Comparison of ENCODE assay signal across 28 cellular contexts in genomic region chr13:51152713-51153112, GRCh38. TPM values are rescaled to one million over a fixed set of nuclear protein-coding genes. Genes with fewer than 3 reads are reported as not detected.
DNase-seq lines count a peak whose midpoint lies in the region; ATAC-seq, FAIRE-seq and TF ChIP-seq lines count a peak whose summit lies in the region.
"Had no signal": no experiment of that assay in that cellular context is flagged by ENCODE, and none has a peak within 500 bp of the region (broad histone marks: within the 10 kb centered on the region; RNA-seq: fewer than 3 reads in every experiment).

No MANE protein-coding gene starts in this region.

- H3K27ac ChIP-seq in astrocyte (ENCODE audit: low read depth, low read length) (no peak overlapping the region), right lobe of liver (no peak overlapping the region), neural progenitor cell (no peak overlapping the region)
- H3K27ac ChIP-seq in CD4-positive, alpha-beta T cell (ENCODE audit: low read depth, low read length) = no peak overlapping the region
- H3K27ac ChIP-seq: esophagus squamous epithelium, SK-N-MC, upper lobe of left lung had no signal

- H3K36me3 Mint-ChIP-seq in astrocyte (ENCODE audit: low read depth, unreplicated experiment) = no peaks in the 10 kb centered on the region
- H3K36me3 Mint-ChIP-seq in CD4-positive, alpha-beta T cell (ENCODE audit: low read depth) = no peaks in the 10 kb centered on the region
- no peaks in the 10 kb centered on the region for H3K36me3 Mint-ChIP-seq in neural progenitor cell
- H3K36me3 Mint-ChIP-seq: activated naive CD4-positive, alpha-beta T cell treated with anti-CD3 and anti-CD28 coated beads, Interleukin-2, amount 50 U/mL, for 24 hours; mesothelial cell of epicardium had no signal

- H3K9me3 Mint-ChIP-seq in astrocyte (ENCODE audit: unreplicated experiment) (peaks cover 2% of the 10 kb centered on the region), neural progenitor cell (no peaks in the 10 kb centered on the region)
- H3K9me3 Mint-ChIP-seq in CD4-positive, alpha-beta T cell = no peaks in the 10 kb centered on the region
- H3K9me3 Mint-ChIP-seq: activated CD8-positive, alpha-beta T cell treated with anti-CD3 and anti-CD28 coated beads for 36 hours; activated naive CD4-positive, alpha-beta T cell treated with anti-CD3 and anti-CD28 coated beads, Interleukin-2, amount 50 U/mL, for 24 hours; activated T-cell treated with anti-CD3 and anti-CD28 coated beads, Interleukin-2, amount 50 U/mL, for 24 hours; mesothelial cell of epicardium; nephron; stimulated activated naive CD8-positive, alpha-beta T cell treated with anti-CD3 and anti-CD28 coated beads, Interleukin-15, Interleukin-2, amounts not matched to agents 100 ng/mL and 50 ng/mL, for 24 hours had no signal

- H3K27ac Mint-ChIP-seq in astrocyte (ENCODE audit: unreplicated experiment) (peak overlapping the region; percentile 66), neural progenitor cell (no peak overlapping the region)
- H3K27ac Mint-ChIP-seq in CD4-positive, alpha-beta T cell = no peak overlapping the region
- H3K27ac Mint-ChIP-seq: activated CD8-positive, alpha-beta T cell treated with anti-CD3 and anti-CD28 coated beads for 36 hours; activated naive CD4-positive, alpha-beta T cell treated with anti-CD3 and anti-CD28 coated beads, Interleukin-2, amount 50 U/mL, for 24 hours; mesothelial cell of epicardium; nephron; stimulated activated naive CD8-positive, alpha-beta T cell treated with anti-CD3 and anti-CD28 coated beads, Interleukin-15, Interleukin-2, amounts not matched to agents 100 ng/mL and 50 ng/mL, for 24 hours had no signal

- H3K79me2 ChIP-seq in astrocyte (ENCODE audit: insufficient read depth, low read length) (no peaks in the 10 kb centered on the region), neural progenitor cell (ENCODE audit: low read depth) (no peaks in the 10 kb centered on the region)

- H3K4me3 ChIP-seq in MG63 = no peak overlapping the region
- H3K4me3 ChIP-seq in astrocyte (ENCODE audit: insufficient read depth, low read depth, low read length) = no peak overlapping the region
- H3K4me3 ChIP-seq in right lobe of liver = no peak overlapping the region
- no peak overlapping the region for H3K4me3 ChIP-seq in neural progenitor cell
- H3K4me3 ChIP-seq: esophagus squamous epithelium, SK-N-MC, upper lobe of left lung had no signal

- no peaks in the 10 kb centered on the region for H3K36me3 ChIP-seq in MG63
- H3K36me3 ChIP-seq in astrocyte (ENCODE audit: insufficient read depth, low read length) = no peaks in the 10 kb centered on the region
- no peaks in the 10 kb centered on the region for H3K36me3 ChIP-seq in right lobe of liver
- no peaks in the 10 kb centered on the region for H3K36me3 ChIP-seq in neural progenitor cell
- H3K36me3 ChIP-seq: esophagus squamous epithelium, upper lobe of left lung had no signal

- WGBS in right lobe of liver (ENCODE audit: insufficient coverage, low coverage, low lambda C conversion rate, missing lambda C conversion rate) = 100% methylated on average over 1 of the region's 5 CpGs

- intact Hi-C loops in CD4-positive, alpha-beta T cell (cut with DNase I, micrococcal nuclease) = loop anchor here in 1 of 2 experiments (10.0 kb wide), 1 partner anchor 142 kb away; no protein-coding TSS in a partner anchor
- intact Hi-C loops in right lobe of liver (cut with DNase I) = loop anchor here in 1 of 2 donors (5.0 kb wide), 1 partner anchor 130 kb away; no protein-coding TSS in a partner anchor

- H3K4me3 Mint-ChIP-seq in astrocyte (ENCODE audit: unreplicated experiment) (no peak overlapping the region), neural progenitor cell (no peak overlapping the region)
- H3K4me3 Mint-ChIP-seq in CD4-positive, alpha-beta T cell = no peak overlapping the region
- H3K4me3 Mint-ChIP-seq: activated CD8-positive, alpha-beta T cell treated with anti-CD3 and anti-CD28 coated beads for 36 hours; activated naive CD4-positive, alpha-beta T cell treated with anti-CD3 and anti-CD28 coated beads, Interleukin-2, amount 50 U/mL, for 24 hours; activated T-cell treated with anti-CD3 and anti-CD28 coated beads, Interleukin-2, amount 50 U/mL, for 24 hours; mesothelial cell of epicardium; nephron; stimulated activated naive CD8-positive, alpha-beta T cell treated with anti-CD3 and anti-CD28 coated beads, Interleukin-15, Interleukin-2, amounts not matched to agents 100 ng/mL and 50 ng/mL, for 24 hours had no signal

- TF ChIP-seq CTCF in astrocyte (IDR thresholded peaks at IDR 0.05; ENCODE audit: insufficient read depth, low read depth, low read length) = no peak
- TF ChIP-seq CTCF in CD4-positive, alpha-beta T cell (IDR thresholded peaks at IDR 0.05) = no peak
- TF ChIP-seq CTCF in right lobe of liver (IDR thresholded peaks at IDR 0.05) = no peak
- no peak for TF ChIP-seq CTCF in neural progenitor cell (IDR thresholded peaks at IDR 0.05)

- H3K27me3 Mint-ChIP-seq in astrocyte (ENCODE audit: low read depth, unreplicated experiment) (peaks cover 9% of the 10 kb centered on the region), neural progenitor cell (ENCODE audit: insufficient read depth, low read depth) (no peaks in the 10 kb centered on the region)
- H3K27me3 Mint-ChIP-seq in CD4-positive, alpha-beta T cell = peaks cover 25% of the 10 kb centered on the region

- H3K4me1 Mint-ChIP-seq in astrocyte (ENCODE audit: low read depth, unreplicated experiment) (peaks cover 19% of the 10 kb centered on the region), neural progenitor cell (peaks cover 18% of the 10 kb centered on the region)
- H3K4me1 Mint-ChIP-seq in CD4-positive, alpha-beta T cell (ENCODE audit: low read depth) = no peaks in the 10 kb centered on the region
- H3K4me1 Mint-ChIP-seq: activated naive CD4-positive, alpha-beta T cell treated with anti-CD3 and anti-CD28 coated beads, Interleukin-2, amount 50 U/mL, for 24 hours had no signal

- H3K9me3 ChIP-seq in MG63 = no peaks in the 10 kb centered on the region
- no peaks in the 10 kb centered on the region for H3K9me3 ChIP-seq in astrocyte (ENCODE audit: insufficient read depth, low read depth, low read length)
- no peaks in the 10 kb centered on the region for H3K9me3 ChIP-seq in CD4-positive, alpha-beta T cell (ENCODE audit: control insufficient read depth, low read length)
- no peaks in the 10 kb centered on the region for H3K9me3 ChIP-seq in right lobe of liver
- no peaks in the 10 kb centered on the region for H3K9me3 ChIP-seq in neural progenitor cell (ENCODE audit: low read depth)
- H3K9me3 ChIP-seq: esophagus squamous epithelium, upper lobe of left lung had no signal

- no peak for FAIRE-seq in astrocyte (lab: Jason Lieb, UNC)
- FAIRE-seq: RCC 7860 had no signal

- H3K4me1 ChIP-seq in astrocyte (ENCODE audit: insufficient read depth, low read length) (no peaks in the 10 kb centered on the region), right lobe of liver (peaks cover 0 to 28% (median 4%) of the 10 kb centered on the region in 4 donors), neural progenitor cell (peaks cover 34% of the 10 kb centered on the region)

- H4K20me1 ChIP-seq in astrocyte (ENCODE audit: insufficient read depth, low read length) (no peaks in the 10 kb centered on the region), neural progenitor cell (ENCODE audit: low read depth) (no peaks in the 10 kb centered on the region)

- CTCF ChIA-PET in CD4-positive, alpha-beta T cell (lab: Charles Lee) = no interaction called here

- no peak for TF ChIP-seq POLR2A in right lobe of liver (IDR thresholded peaks at IDR 0.05)

- no peak for ATAC-seq in CD4-positive, alpha-beta T cell (ENCODE audit: poor library complexity)
- no peak for ATAC-seq in right lobe of liver
- ATAC-seq: activated CD8-positive, alpha-beta T cell treated with anti-CD3 and anti-CD28 coated beads for 36 hours; HCT116 had no signal

- H3F3A ChIP-seq in neural progenitor cell (ENCODE audit: low read depth) = peaks cover 25% of the 10 kb centered on the region

- peak; percentile 47 for DNase-seq in ELF-1 (ENCODE audit: low read depth, low spot score)
- DNase-seq in MG63 = peak; percentile 67
- DNase-seq in astrocyte (ENCODE audit: low read depth) = no peak
- DNase-seq in myocyte (ENCODE audit: low read depth) = peak; percentile 61
- DNase-seq in CD4-positive, alpha-beta T cell = no peak
- DNase-seq in NCI-H1048 (lab: John Stamatoyannopoulos, UW) = no peak
- DNase-seq in right lobe of liver = no peak
- DNase-seq in neural progenitor cell (ENCODE audit: low spot score) = no peak
- DNase-seq: activated CD4-positive, CD25-positive, alpha-beta regulatory T cell; activated CD8-positive, alpha-beta T cell treated with anti-CD3 and anti-CD28 coated beads for 36 hours; activated T-cell treated with anti-CD3 and anti-CD28 coated beads, Interleukin-2, amount 50 U/mL, for 24 hours; DMS79 treated with DMSO at 0.1 percent for 48 hours; effector CD8-positive, alpha-beta T cell; esophagus squamous epithelium; glutamatergic neuron; NCI-H1930; posterior cingulate gyrus; upper lobe of left lung had no signal

- no peaks in the 10 kb centered on the region for H3K27me3 ChIP-seq in MG63
- peaks cover 28% of the 10 kb centered on the region for H3K27me3 ChIP-seq in astrocyte (ENCODE audit: insufficient read depth, low read length)
- H3K27me3 ChIP-seq in CD4-positive, alpha-beta T cell (ENCODE audit: control insufficient read depth, insufficient read depth, low read length) = peaks cover 6% of the 10 kb centered on the region
- no peaks in the 10 kb centered on the region for H3K27me3 ChIP-seq in right lobe of liver
- H3K27me3 ChIP-seq in neural progenitor cell = no peaks in the 10 kb centered on the region
- H3K27me3 ChIP-seq: upper lobe of left lung had no signal

- H3K9ac ChIP-seq in astrocyte (ENCODE audit: low read length) (no peak overlapping the region), neural progenitor cell (no peak overlapping the region)

- H3K4me2 ChIP-seq in astrocyte (ENCODE audit: low read length) (no peak overlapping the region), neural progenitor cell (no peak overlapping the region)

- POLR2A ChIA-PET in CD4-positive, alpha-beta T cell (lab: Charles Lee) = no interaction called here

- no peak overlapping the region for H2AFZ ChIP-seq in astrocyte (ENCODE audit: low read depth, low read length)
- H2AFZ ChIP-seq in neural progenitor cell (replicated peaks) = no peak overlapping the region

RNA-seq across cellular contexts. Expression of gene C13orf42, which starts 41.6 kb away (rescaled TPM):
- total RNA-seq in MG63 (2014; rRNA removed; shearing (Covaris generic); ENCODE audit: low replicate concordance) = not detected in 2 replicates
- not detected in 2 replicates for total RNA-seq in astrocyte
- total RNA-seq in myocyte = not detected in 2 replicates
- not detected for polyA plus RNA-seq in myocyte (2012)
- not detected for total RNA-seq in CD4-positive, alpha-beta T cell
- total RNA-seq in right lobe of liver = not detected
- total RNA-seq in neural progenitor cell (ENCODE audit: low replicate concordance) = 0.65 and 0.96 TPM in 2 replicates
- total RNA-seq: activated CD8-positive, alpha-beta T cell treated with anti-CD3 and anti-CD28 coated beads for 36 hours; chondrocyte; esophagus squamous epithelium; MCF 10A; mesothelial cell of epicardium; T-helper 2 cell treated with Interferon-gamma antibody and Interleukin-4, amounts not matched to agents 100 ng/mL and 5 ng/mL, for 36 hours; upper lobe of left lung had no signal

Comparison
In these comparisons a context has a peak if more than half of its experiments do, and no peak if none do; other contexts are left out.
1. DNase-seq: peak in ELF-1 (single experiment), MG63 (single experiment) and myocyte (single experiment); none in astrocyte (single experiment), CD4-positive, alpha-beta T cell (0 of 10), NCI-H1048 (single experiment), right lobe of liver (0 of 3) and neural progenitor cell (single experiment).